In genomic region chr1:34847094-34847493, GRCh38 we compare ENCODE assay signal across 1 cellular context.
TF ChIP-seq lines count a peak whose summit lies in the region.

No MANE protein-coding gene starts in this region.

TF ChIP-seq in HepG2, 621 proteins besides CTCF, POLR2A, EP300 and RAD21 (continued from another document):
- TF ChIP-seq ZNF597 (CRISPR knock-in tag; IDR thresholded peaks at IDR 0.05) (no peak), ZNF317 (CRISPR knock-in tag; IDR thresholded peaks at IDR 0.05) (no peak), MXD4 (CRISPR knock-in tag; IDR thresholded peaks at IDR 0.05) (no peak), CBX1 (IDR thresholded peaks at IDR 0.05; ENCODE audit: low read depth) (no peak), EEA1 (CRISPR knock-in tag; IDR thresholded peaks at IDR 0.05; ENCODE audit: borderline replicate concordance) (no peak), HNF4A (CRISPR knock-in tag; IDR thresholded peaks at IDR 0.05) (peak; percentile 40), NR2F2 (IDR thresholded peaks at IDR 0.05; ENCODE audit: borderline replicate concordance, low read depth) (peak; percentile 70; the same call in 1 of the 2 replicates)
TF ChIP-seq in HepG2: peak in this region for 36.
